In the genomic region with DNA sequence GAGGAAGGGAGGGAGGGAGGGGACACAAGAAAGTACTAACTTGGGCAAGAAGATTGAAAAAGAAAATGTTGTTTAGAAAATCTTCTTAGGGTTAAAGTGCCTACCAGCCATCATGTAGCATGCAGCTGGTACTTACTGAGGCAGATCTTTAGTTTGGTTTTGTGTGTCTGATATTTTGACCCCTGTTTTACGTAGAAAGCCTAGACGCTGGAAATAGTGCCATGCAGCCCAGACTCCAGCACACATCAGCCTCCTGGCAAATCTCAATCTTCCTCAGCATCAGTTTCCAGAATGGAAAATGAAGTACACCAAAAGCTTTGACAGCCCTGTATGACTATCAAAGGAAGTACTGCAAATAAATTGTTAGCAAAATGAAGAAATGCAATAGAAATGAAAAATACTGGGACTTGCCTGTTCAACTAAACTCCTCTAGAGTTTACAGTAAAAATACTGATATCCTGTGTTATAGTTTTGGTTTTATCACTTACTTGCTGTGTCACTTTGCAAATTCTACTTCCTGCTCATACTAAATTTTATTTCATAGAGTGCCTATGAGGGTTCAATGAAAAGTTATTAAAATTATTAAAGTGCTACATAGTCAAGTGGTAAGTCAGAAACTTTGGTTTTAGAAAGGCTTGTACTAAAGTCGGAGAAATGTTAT, we compare ENCODE assay signal across 32 cellular contexts. TPM values are rescaled to one million over a fixed set of nuclear protein-coding genes. Genes with fewer than 3 reads are reported as not detected.
DNase-seq lines count a peak whose midpoint lies in the region; ATAC-seq and TF ChIP-seq lines count a peak whose summit lies in the region.
"Had no signal": no experiment of that assay in that cellular context is flagged by ENCODE, and none has a peak within 500 bp of the region (broad histone marks: within the 10 kb centered on the region; RNA-seq: fewer than 3 reads in every experiment).

No MANE protein-coding gene starts in this region.

- H3K9ac ChIP-seq in HUES6 (ENCODE audit: low read length): no peak overlapping the region

- no peaks in the 10 kb centered on the region for H3K27me3 ChIP-seq in HUES6 (ENCODE audit: control insufficient read depth, insufficient read depth, low read length)
- H3K27me3 ChIP-seq: breast epithelium, colonic mucosa, Peyer's patch, tibial nerve had no signal

- peaks cover 18% of the 10 kb centered on the region for H3K4me1 Mint-ChIP-seq in activated T-cell treated with anti-CD3 and anti-CD28 coated beads, Interleukin-2, amount 50 U/mL, for 72 hours (ENCODE audit: low read depth)
- peaks cover 20% of the 10 kb centered on the region for H3K4me1 Mint-ChIP-seq in activated naive CD8-positive, alpha-beta T cell treated with anti-CD3 and anti-CD28 coated beads, Interleukin-2, amount 50 U/mL, for 24 hours
- peaks cover 31% of the 10 kb centered on the region for H3K4me1 Mint-ChIP-seq in neural crest cell

- H3K4me3 ChIP-seq in HUES6 (ENCODE audit: low read depth, low read length): no peak overlapping the region
- H3K4me3 ChIP-seq: breast epithelium, colonic mucosa, Peyer's patch, tibial nerve had no signal

- H3K36me3 ChIP-seq in HUES6 (ENCODE audit: control insufficient read depth, insufficient read depth, low read length): peaks cover 76% of the 10 kb centered on the region
- H3K36me3 ChIP-seq: breast epithelium, colonic mucosa, Peyer's patch had no signal

- H3K9me3 ChIP-seq in HUES6 (ENCODE audit: control insufficient read depth, insufficient read depth, low read depth, low read length): no peaks in the 10 kb centered on the region
- H3K9me3 ChIP-seq: breast epithelium, colonic mucosa, Peyer's patch, tibial nerve had no signal

- ATAC-seq in activated T-cell treated with anti-CD3 and anti-CD28 coated beads, Interleukin-2, amount 50 U/mL, for 72 hours (replicated peaks in 1 of 2): no peak
- no peak for ATAC-seq in activated naive CD8-positive, alpha-beta T cell treated with anti-CD3 and anti-CD28 coated beads, Interleukin-2, amount 50 U/mL, for 24 hours
- ATAC-seq in GM21360 (IDR thresholded peaks at IDR 0.05; ENCODE audit: unreplicated experiment): no peak
- ATAC-seq: sciatic nerve had no signal

- H3K36me3 Mint-ChIP-seq in activated T-cell treated with anti-CD3 and anti-CD28 coated beads, Interleukin-2, amount 50 U/mL, for 72 hours (ENCODE audit: insufficient read depth in 2 of 2): peaks cover 0 to 4% of the 10 kb centered on the region in 2 donors
- H3K36me3 Mint-ChIP-seq in activated naive CD8-positive, alpha-beta T cell treated with anti-CD3 and anti-CD28 coated beads, Interleukin-2, amount 50 U/mL, for 24 hours (ENCODE audit: low read depth): peaks cover 6% of the 10 kb centered on the region
- H3K36me3 Mint-ChIP-seq in neural crest cell (ENCODE audit: low read depth): peaks cover 21% of the 10 kb centered on the region

- no peaks in the 10 kb centered on the region for H3K9me3 Mint-ChIP-seq in activated T-cell treated with anti-CD3 and anti-CD28 coated beads, Interleukin-2, amount 50 U/mL, for 72 hours
- no peaks in the 10 kb centered on the region for H3K9me3 Mint-ChIP-seq in activated naive CD8-positive, alpha-beta T cell treated with anti-CD3 and anti-CD28 coated beads, Interleukin-2, amount 50 U/mL, for 24 hours
- H3K9me3 Mint-ChIP-seq in neural crest cell: no peaks in the 10 kb centered on the region
- H3K9me3 Mint-ChIP-seq: activated B cell treated with CpG ODN at 0.5 μM for 24 hours; activated naive CD4-positive, alpha-beta T cell treated with anti-CD3 and anti-CD28 coated beads for 36 hours had no signal

- TF ChIP-seq CTCF in neural crest cell (conservative IDR thresholded peaks at IDR 0.05): no peak

- peak overlapping the region; percentile 12; the same call in 1 of the 2 replicates for H3K27ac ChIP-seq in HUES6 (ENCODE audit: low read depth, low read length)
- H3K27ac ChIP-seq in caudate nucleus (ENCODE audit: low read depth, low read length): no peak overlapping the region
- H3K27ac ChIP-seq: breast epithelium, colonic mucosa, Peyer's patch, tibial nerve had no signal

- no peak for DNase-seq in activated T-cell treated with anti-CD3 and anti-CD28 coated beads, Interleukin-2, amount 50 U/mL, for 72 hours
- no peak for DNase-seq in activated T-cell treated with anti-CD3 and anti-CD28 coated beads, Interleukin-2, amount 50 U/mL, for 48 hours
- DNase-seq in activated naive CD8-positive, alpha-beta T cell treated with anti-CD3 and anti-CD28 coated beads, Interleukin-2, amount 50 U/mL, for 24 hours: no peak
- DNase-seq in neural crest cell (ENCODE audit: low read depth, low spot score): no peak
- no peak for DNase-seq in caudate nucleus (lab: John Stamatoyannopoulos, UW)
- DNase-seq in NOMO-1 treated with dmso at 0.1 percent for 144 hours (lab: John Stamatoyannopoulos, UW; ENCODE audit: unreplicated experiment): no peak
- DNase-seq: activated B cell treated with CpG ODN at 0.5 μM for 24 hours; activated CD4-positive, alpha-beta T cell treated with anti-CD3 and anti-CD28 coated beads, Interleukin-2, amount 50 U/mL, for 4 hours; activated naive CD4-positive, alpha-beta T cell treated with anti-CD3 and anti-CD28 coated beads for 36 hours; anterior cingulate cortex; colonic mucosa; effector CD4-positive, alpha-beta T cell; glutamatergic neuron; mesendoderm; NCI-H1092; NCI-H1694; NCI-H446 treated with DMSO at 0.1 percent for 48 hours; NCI-H774; nucleus accumbens; Peyer's patch; stimulated activated CD4-positive, alpha-beta T cell treated with anti-CD3 and anti-CD28 coated beads, Interleukin-4, amount 100 ng/mL, for 1 hour had no signal

- peak overlapping the region; percentile 73 for H3K27ac Mint-ChIP-seq in activated T-cell treated with anti-CD3 and anti-CD28 coated beads, Interleukin-2, amount 50 U/mL, for 72 hours
- peak overlapping the region; percentile 47 for H3K27ac Mint-ChIP-seq in activated naive CD8-positive, alpha-beta T cell treated with anti-CD3 and anti-CD28 coated beads, Interleukin-2, amount 50 U/mL, for 24 hours
- peak overlapping the region; percentile 81 for H3K27ac Mint-ChIP-seq in neural crest cell (ENCODE audit: unreplicated experiment)
- H3K27ac Mint-ChIP-seq: activated B cell treated with CpG ODN at 0.5 μM for 24 hours; activated naive CD4-positive, alpha-beta T cell treated with anti-CD3 and anti-CD28 coated beads for 36 hours; B cell; progenitor cell of endocrine pancreas had no signal

- peaks cover 19% of the 10 kb centered on the region for H3K4me1 ChIP-seq in HUES6 (ENCODE audit: control insufficient read depth, insufficient read depth, low read length)
- H3K4me1 ChIP-seq: colonic mucosa, Peyer's patch had no signal

- no peaks in the 10 kb centered on the region for H3K27me3 Mint-ChIP-seq in activated T-cell treated with anti-CD3 and anti-CD28 coated beads, Interleukin-2, amount 50 U/mL, for 72 hours (ENCODE audit: low read depth)
- no peaks in the 10 kb centered on the region for H3K27me3 Mint-ChIP-seq in activated naive CD8-positive, alpha-beta T cell treated with anti-CD3 and anti-CD28 coated beads, Interleukin-2, amount 50 U/mL, for 24 hours
- H3K27me3 Mint-ChIP-seq in neural crest cell (ENCODE audit: low read depth): no peaks in the 10 kb centered on the region
- H3K27me3 Mint-ChIP-seq: activated B cell treated with CpG ODN at 0.5 μM for 24 hours, B cell, progenitor cell of endocrine pancreas had no signal

- H3K4me3 Mint-ChIP-seq in activated T-cell treated with anti-CD3 and anti-CD28 coated beads, Interleukin-2, amount 50 U/mL, for 72 hours: peak overlapping the region in 1 of 2 donors; percentile 24
- no peak overlapping the region for H3K4me3 Mint-ChIP-seq in activated naive CD8-positive, alpha-beta T cell treated with anti-CD3 and anti-CD28 coated beads, Interleukin-2, amount 50 U/mL, for 24 hours
- no peak overlapping the region for H3K4me3 Mint-ChIP-seq in neural crest cell
- H3K4me3 Mint-ChIP-seq: activated B cell treated with CpG ODN at 0.5 μM for 24 hours; activated naive CD4-positive, alpha-beta T cell treated with anti-CD3 and anti-CD28 coated beads for 36 hours; B cell had no signal

RNA-seq across cellular contexts. Expression of gene USP28, which starts 7.4 kb away (rescaled TPM):
- total RNA-seq in activated T-cell treated with anti-CD3 and anti-CD28 coated beads, Interleukin-2, amount 50 U/mL, for 72 hours: 10 to 100 TPM; 42.6 to 43.5 TPM
- 39.4 and 40.9 TPM in 2 replicates for total RNA-seq in neural crest cell

RNA-seq across cellular contexts. Expression of gene HTR3B, which starts 36.6 kb away (rescaled TPM):
- total RNA-seq in activated T-cell treated with anti-CD3 and anti-CD28 coated beads, Interleukin-2, amount 50 U/mL, for 72 hours: not detected
- total RNA-seq in neural crest cell: 0.26 and 0.52 TPM in 2 replicates
- total RNA-seq: activated naive CD4-positive, alpha-beta T cell treated with anti-CD3 and anti-CD28 coated beads for 36 hours; B cell; breast epithelium; colonic mucosa; H1; HT-29; left lobe of liver; M059J; progenitor cell of endocrine pancreas; sciatic nerve; tibial nerve had no signal
